Comparison of ENCODE assay signal across 1 cellular context in the genomic region with DNA sequence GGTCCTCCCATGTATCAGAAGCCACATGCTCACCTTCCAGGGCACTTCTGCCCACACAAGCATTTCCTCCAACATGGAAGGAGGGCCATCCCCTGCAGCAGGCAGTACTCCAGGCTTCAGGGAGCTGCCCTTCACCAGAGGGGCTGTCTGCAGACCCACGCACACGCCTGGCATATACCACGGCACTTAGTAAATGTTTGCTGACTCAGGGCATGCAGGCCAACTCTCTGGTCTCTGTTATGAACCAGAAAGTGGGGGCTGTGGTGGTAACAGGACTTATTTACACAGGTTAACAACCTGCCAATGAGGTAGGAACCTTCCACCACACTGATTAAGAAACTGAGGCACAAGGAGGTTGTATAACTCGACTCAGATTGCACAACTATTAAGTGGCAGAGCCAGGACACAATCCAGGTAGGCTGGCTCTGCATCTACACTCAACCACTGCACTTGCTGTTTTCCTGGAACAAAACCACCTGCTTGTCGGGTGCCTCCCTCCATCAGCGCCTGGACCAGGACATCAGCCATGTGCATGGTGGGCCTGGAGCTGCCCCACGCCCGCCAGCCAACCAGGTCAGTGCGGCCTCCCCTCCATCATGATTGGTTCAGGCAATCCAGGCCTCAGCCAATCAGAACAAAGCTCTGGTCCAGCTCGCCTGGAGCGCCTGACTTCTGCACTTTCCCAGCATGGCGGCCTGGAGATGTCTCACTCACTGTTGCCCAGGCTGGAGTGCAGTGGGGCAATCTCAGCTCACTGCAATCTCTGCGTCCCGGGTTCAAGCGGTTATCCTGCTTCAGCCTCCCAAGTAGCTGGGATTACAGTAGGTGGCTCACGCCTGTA.
TF ChIP-seq lines count a peak whose summit lies in the region.

No MANE protein-coding gene starts in this region.

TF ChIP-seq in H1, 55 proteins besides CTCF, POLR2A, EP300 and RAD21:
- peak; percentile 86 for TF ChIP-seq MAX (IDR thresholded peaks at IDR 0.05)
- TF ChIP-seq BRCA1 (IDR thresholded peaks at IDR 0.05; ENCODE audit: low read depth, low read length): no peak
TF ChIP-seq in H1: peak in this region for 1.
